32 cellular contexts compared by ENCODE assay signal in the genomic region with DNA sequence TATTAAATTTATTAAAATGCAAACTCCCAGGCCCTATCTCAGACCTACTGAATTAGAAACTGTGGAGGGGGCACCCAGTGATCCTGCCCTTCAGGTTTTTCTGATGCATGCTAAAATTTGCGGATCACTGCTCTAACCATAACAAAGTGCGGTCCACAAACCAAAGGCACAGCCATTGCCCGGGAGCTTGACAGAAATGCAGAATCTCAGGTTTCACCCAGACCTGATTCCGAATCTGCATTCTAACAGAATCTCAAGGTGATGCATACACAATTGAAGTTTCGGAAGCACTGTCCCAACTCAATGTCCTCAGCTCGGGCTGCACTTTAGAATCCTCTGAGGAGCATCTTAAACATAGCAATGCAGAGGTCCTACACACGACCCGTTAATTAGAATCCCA.
"Had no signal": no experiment of that assay in that cellular context is flagged by ENCODE, and none has a peak within 500 bp of the region (broad histone marks: within the 10 kb centered on the region; RNA-seq: fewer than 3 reads in every experiment).

No MANE protein-coding gene starts in this region.

- H3K27me3 ChIP-seq: left lung, neutrophil, testis, thyroid gland, transverse colon, upper lobe of left lung had no signal

- H3K4me3 Mint-ChIP-seq: naive thymus-derived CD8-positive, alpha-beta T cell; nephron; neural crest cell; stimulated activated memory B cell treated with anti-CD40 and anti-IgM and Interleukin-4, amounts not matched to agents 10 μg/mL and 1 μg/mL and 100 μg/mL, for 72 hours; stimulated activated naive CD8-positive, alpha-beta T cell treated with anti-CD3 and anti-CD28 coated beads, Interleukin-15, amount 100 ng/mL, for 72 hours had no signal

- H3K9me3 ChIP-seq: left lung, lower lobe of right lung, neutrophil, prostate gland, testis, thyroid gland, transverse colon, upper lobe of left lung had no signal

- DNase-seq: head of caudate nucleus; hippocampal formation; kidney glomerular epithelial cell; left cardiac atrium; left lung; lower lobe of right lung; mammary epithelial cell; mesenchymal stem cell; naive thymus-derived CD8-positive, alpha-beta T cell; occipital lobe; retina; right cardiac atrium; small intestine; stimulated activated CD4-positive, alpha-beta T cell treated with anti-CD3 and anti-CD28 coated beads, Interleukin-1b, Interleukin-23, amount 100 ng/mL, for 48 hours; stimulated activated CD4-positive, alpha-beta T cell treated with anti-CD3 and anti-CD28 coated beads, Interleukin-2, amount 100 ng/mL, for 48 hours; stimulated activated CD4-positive, alpha-beta T cell treated with anti-CD3 and anti-CD28 coated beads, Interleukin-4, amount 100 ng/mL, for 4 hours; stimulated activated CD8-positive, alpha-beta memory T cell treated with anti-CD3 and anti-CD28 coated beads, Interleukin-4, amount 100 ng/mL, for 48 hours; stimulated activated naive CD4-positive, alpha-beta T cell treated with Interleukin-2 at 50 U/mL for 16 hours; stimulated activated naive CD8-positive, alpha-beta T cell treated with anti-CD3 and anti-CD28 coated beads, Interleukin-15, amount 100 ng/mL, for 72 hours; substantia nigra; testis; thyroid gland; transverse colon had no signal

- ATAC-seq: left cardiac atrium; left lung; lower lobe of right lung; naive thymus-derived CD8-positive, alpha-beta T cell; right cardiac atrium; sciatic nerve; stimulated activated naive CD8-positive, alpha-beta T cell treated with anti-CD3 and anti-CD28 coated beads, Interleukin-15, amount 100 ng/mL, for 72 hours had no signal

- H3K27ac Mint-ChIP-seq: nephron; stimulated activated memory B cell treated with anti-CD40 and anti-IgM and Interleukin-4, amounts not matched to agents 10 μg/mL and 1 μg/mL and 100 μg/mL, for 72 hours; stimulated activated naive CD8-positive, alpha-beta T cell treated with anti-CD3 and anti-CD28 coated beads, Interleukin-15, amount 100 ng/mL, for 72 hours had no signal

- FAIRE-seq: keratinocyte, small intestine had no signal

- H3K27me3 Mint-ChIP-seq: naive thymus-derived CD8-positive, alpha-beta T cell; stimulated activated memory B cell treated with anti-CD40 and anti-IgM and Interleukin-4, amounts not matched to agents 10 μg/mL and 1 μg/mL and 100 μg/mL, for 72 hours; stimulated activated naive CD8-positive, alpha-beta T cell treated with anti-CD3 and anti-CD28 coated beads, Interleukin-15, amount 100 ng/mL, for 72 hours had no signal

- H3K4me3 ChIP-seq: left lung, lower lobe of right lung, prostate gland, testis, thyroid gland, transverse colon, upper lobe of left lung had no signal

- H3K9ac ChIP-seq: parathyroid adenoma had no signal

- H2AFZ ChIP-seq: parathyroid adenoma had no signal

- H3K9me3 Mint-ChIP-seq: nephron; neural crest cell; stimulated activated memory B cell treated with anti-CD40 and anti-IgM and Interleukin-4, amounts not matched to agents 10 μg/mL and 1 μg/mL and 100 μg/mL, for 72 hours had no signal

- H3K4me1 ChIP-seq: left lung, lower lobe of right lung, parathyroid adenoma, prostate gland, testis, thyroid gland, transverse colon, upper lobe of left lung had no signal

- H3K4me1 Mint-ChIP-seq: nephron; neural crest cell; stimulated activated memory B cell treated with anti-CD40 and anti-IgM and Interleukin-4, amounts not matched to agents 10 μg/mL and 1 μg/mL and 100 μg/mL, for 72 hours; stimulated activated naive CD8-positive, alpha-beta T cell treated with anti-CD3 and anti-CD28 coated beads, Interleukin-15, amount 100 ng/mL, for 72 hours had no signal

- H3K27ac ChIP-seq: left lung, lower lobe of right lung, neutrophil, parathyroid adenoma, prostate gland, testis, thyroid gland, transverse colon, upper lobe of left lung had no signal

- H3K36me3 ChIP-seq: prostate gland had no signal
